ENCODE assay signal across 1 cellular context in genomic region chr11:83194284-83195175, GRCh38.
TF ChIP-seq lines count a peak whose summit lies in the region.

No MANE protein-coding gene starts in this region.

TF ChIP-seq in HepG2, 621 proteins besides CTCF, POLR2A, EP300 and RAD21 (continued from another document and continues in another):
- TF ChIP-seq ZBTB37 (CRISPR knock-in tag; IDR thresholded peaks at IDR 0.05) (no peak), GABPA (IDR thresholded peaks at IDR 0.05; ENCODE audit: low read depth, low read length) (peak; percentile 29; the same call in 1 of the 2 replicates), GABPA (CRISPR knock-in tag; IDR thresholded peaks at IDR 0.05; ENCODE audit: low read depth) (peak; percentile 64), FOXO4 (CRISPR knock-in tag; conservative IDR thresholded peaks at IDR 0.05) (no peak), HMGA1 (CRISPR knock-in tag; conservative IDR thresholded peaks at IDR 0.05) (no peak), SIN3A (IDR thresholded peaks at IDR 0.05; ENCODE audit: borderline replicate concordance, low read depth, low read length) (peak; percentile 70; the same call in 1 of the 2 replicates), U2AF1 (optimal IDR thresholded peaks at IDR 0.05; ENCODE audit: low read depth, low read length) (no peak), MXI1 (IDR thresholded peaks at IDR 0.05; ENCODE audit: borderline replicate concordance, low read depth, low read length) (peak; percentile 54; the same call in 1 of the 3 replicates), XRCC5 (optimal IDR thresholded peaks at IDR 0.05; ENCODE audit: low read length) (peak; percentile 11), ZNF431 (CRISPR knock-in tag; IDR thresholded peaks at IDR 0.05; ENCODE audit: borderline replicate concordance, low read depth) (0 out of 2 replicates have a peak, but pooled peaks have one; percentile 36), RBM39 (IDR thresholded peaks at IDR 0.05; ENCODE audit: low read depth, low read length, poor library complexity, severe bottlenecking) (peak; percentile 37), SKIL (CRISPR knock-in tag; IDR thresholded peaks at IDR 0.05; ENCODE audit: borderline replicate concordance) (no peak), ZNF850 (CRISPR knock-in tag; conservative IDR thresholded peaks at IDR 0.05) (no peak), ZNF20 (CRISPR knock-in tag; IDR thresholded peaks at IDR 0.05) (no peak), ATF7 (IDR thresholded peaks at IDR 0.05) (no peak), ATF7 (CRISPR knock-in tag; IDR thresholded peaks at IDR 0.05) (no peak), GPBP1L1 (CRISPR knock-in tag; IDR thresholded peaks at IDR 0.05) (no peak), THYN1 (CRISPR knock-in tag; IDR thresholded peaks at IDR 0.05; ENCODE audit: borderline replicate concordance, low read depth) (no peak), MIER3 (CRISPR knock-in tag; IDR thresholded peaks at IDR 0.05; ENCODE audit: borderline replicate concordance) (peak; percentile 23; the same call in 1 of the 2 replicates), ARID4A (CRISPR knock-in tag; IDR thresholded peaks at IDR 0.05; ENCODE audit: borderline replicate concordance) (no peak), PATZ1 (CRISPR knock-in tag; IDR thresholded peaks at IDR 0.05) (peak; percentile 72), TARDBP (CRISPR knock-in tag; IDR thresholded peaks at IDR 0.05) (0 out of 2 replicates have a peak, but pooled peaks have one; percentile 40), ZNF776 (CRISPR knock-in tag; IDR thresholded peaks at IDR 0.05) (0 out of 2 replicates have a peak, but pooled peaks have one; percentile 70), ZNF687 (CRISPR knock-in tag; IDR thresholded peaks at IDR 0.05) (peak; percentile 43), ZSCAN20 (CRISPR knock-in tag; IDR thresholded peaks at IDR 0.05; ENCODE audit: borderline replicate concordance) (peak; percentile 39; the same call in 1 of the 2 replicates), CCAR2 (optimal IDR thresholded peaks at IDR 0.05; ENCODE audit: low read depth, low read length) (no peak), SALL2 (CRISPR knock-in tag; IDR thresholded peaks at IDR 0.05) (no peak), KDM5B (CRISPR knock-in tag; IDR thresholded peaks at IDR 0.05; ENCODE audit: borderline replicate concordance) (peak; percentile 66; the same call in 1 of the 2 replicates), SAP130 (CRISPR knock-in tag; IDR thresholded peaks at IDR 0.05; ENCODE audit: low read depth) (peak; percentile 41; the same call in 1 of the 2 replicates), MTA1 (CRISPR knock-in tag; IDR thresholded peaks at IDR 0.05; ENCODE audit: borderline replicate concordance) (0 out of 2 replicates have a peak, but pooled peaks have one; percentile 54), ASH2L (IDR thresholded peaks at IDR 0.05; ENCODE audit: insufficient read length, low read depth, low read length) (no peak), ZNF543 (CRISPR knock-in tag; IDR thresholded peaks at IDR 0.05) (no peak), KLF6 (CRISPR knock-in tag; IDR thresholded peaks at IDR 0.05) (0 out of 2 replicates have a peak, but pooled peaks have one; percentile 32), ZSCAN29 (CRISPR knock-in tag; conservative IDR thresholded peaks at IDR 0.05) (peak; percentile 99), BCLAF1 (IDR thresholded peaks at IDR 0.05) (no peak), MYC (CRISPR knock-in tag; IDR thresholded peaks at IDR 0.05; ENCODE audit: borderline replicate concordance) (peak; percentile 22; the same call in 1 of the 2 replicates), NONO (IDR thresholded peaks at IDR 0.05) (no peak), NONO (CRISPR knock-in tag; conservative IDR thresholded peaks at IDR 0.05) (no peak), ZNF354B (CRISPR knock-in tag; IDR thresholded peaks at IDR 0.05) (no peak), THAP11 (CRISPR knock-in tag; IDR thresholded peaks at IDR 0.05) (0 out of 2 replicates have a peak, but pooled peaks have one; percentile 18), CAMTA2 (CRISPR knock-in tag; IDR thresholded peaks at IDR 0.05; ENCODE audit: borderline replicate concordance) (0 out of 2 replicates have a peak, but pooled peaks have one; percentile 9)
